8 cellular contexts compared by ENCODE assay signal in genomic region chr3:119937229-119937628, GRCh38.
DNase-seq lines count a peak whose midpoint lies in the region; ATAC-seq, FAIRE-seq and TF ChIP-seq lines count a peak whose summit lies in the region.

No MANE protein-coding gene starts in this region.

- peak overlapping the region; percentile 42 for H3K27ac Mint-ChIP-seq in central memory CD8-positive, alpha-beta T cell (ENCODE audit: low read depth)

- no peak overlapping the region for H3K9ac ChIP-seq in MM.1S (ENCODE audit: low read length)
- H3K9ac ChIP-seq in neuronal stem cell (ENCODE audit: low read depth, low read length, poor library complexity), result no peak overlapping the region

- no peak overlapping the region for H3K23ac ChIP-seq in neuronal stem cell (ENCODE audit: low read depth, low read length, poor library complexity)

- no peaks in the 10 kb centered on the region for H3K9me3 Mint-ChIP-seq in central memory CD8-positive, alpha-beta T cell

- H3K27me3 ChIP-seq in MM.1S (replicated peaks; ENCODE audit: insufficient read depth, low read length) (no peaks in the 10 kb centered on the region), neuronal stem cell (ENCODE audit: control insufficient read depth in 3 of 3, insufficient read depth in 3 of 3, low read depth in 1 of 3, low read length in 3 of 3) (no peaks in the 10 kb centered on the region), dorsolateral prefrontal cortex (no peaks in the 10 kb centered on the region)

- no peak for TF ChIP-seq CTCF in MM.1S (IDR thresholded peaks at IDR 0.05; ENCODE audit: low read length)
- TF ChIP-seq CTCF in dorsolateral prefrontal cortex (IDR thresholded peaks at IDR 0.05 in 54 of 56, conservative IDR thresholded peaks at IDR 0.05 in 2 of 56; ENCODE audit: low read depth in 1 of 56, partially characterized antibody in 56 of 56), result no peak

- intact Hi-C loops in dorsolateral prefrontal cortex (cut with DNase I), result no loop called here

- peak; percentile 91 for FAIRE-seq in GM12892 (lab: Jason Lieb, UNC)

- no peaks in the 10 kb centered on the region for H3K9me2 ChIP-seq in MM.1S (replicated peaks; ENCODE audit: insufficient read depth, low read length)

- no peak overlapping the region for H2BK15ac ChIP-seq in neuronal stem cell (ENCODE audit: low read length)

- no peak overlapping the region for H2AK5ac ChIP-seq in neuronal stem cell (ENCODE audit: low read depth, low read length)

- H3K4me3 Mint-ChIP-seq in central memory CD8-positive, alpha-beta T cell, result peak overlapping the region; percentile 24

- no peak overlapping the region for H3K27ac ChIP-seq in MM.1S (ENCODE audit: low read length)
- no peak overlapping the region for H3K27ac ChIP-seq in neuronal stem cell (replicated peaks; ENCODE audit: low read length)
- H3K27ac ChIP-seq in dorsolateral prefrontal cortex, result no peak overlapping the region

- no peak overlapping the region for H3K4ac ChIP-seq in neuronal stem cell (ENCODE audit: low read length)

- H2BK120ac ChIP-seq in neuronal stem cell (ENCODE audit: low read depth, low read length), result no peak overlapping the region

- H3K9me3 ChIP-seq in MM.1S (replicated peaks; ENCODE audit: insufficient read depth, low read length) (no peaks in the 10 kb centered on the region), neuronal stem cell (replicated peaks in 1 of 2; ENCODE audit: control insufficient read depth in 2 of 2, insufficient read depth in 1 of 2, low read depth in 1 of 2, low read length in 2 of 2) (no peaks in the 10 kb centered on the region)

- ATAC-seq in GM21619 (IDR thresholded peaks at IDR 0.05; ENCODE audit: unreplicated experiment), result peak; percentile 96
- ATAC-seq in central memory CD8-positive, alpha-beta T cell (replicated peaks; ENCODE audit: extremely low read depth, poor library complexity, severe bottlenecking), result peak; percentile 99

- peak; percentile 30 for DNase-seq in GM12892 (ENCODE audit: insufficient read length)
- peak; percentile 12 for DNase-seq in MM.1S
- peak in 1 of 2 donors; percentile 32 for DNase-seq in central memory CD8-positive, alpha-beta T cell (ENCODE audit: low spot score in 2 of 2)
- DNase-seq in neuronal stem cell (ENCODE audit: low spot score), result no peak
- DNase-seq in NCI-H2081 (lab: John Stamatoyannopoulos, UW), result no peak
- DNase-seq in dorsolateral prefrontal cortex, result no peak
- no peak for DNase-seq in erythroblast (lab: John Stamatoyannopoulos, UW)

- WGBS in neuronal stem cell (ENCODE audit: extremely low coverage in 2 of 2, insufficient read length in 2 of 2, insufficient replicate concordance in 1 of 2), 2 donors, result no CpG with 5 or more reads among the region's 2 CpGs

- peaks cover 71% of the 10 kb centered on the region for H3K79me2 ChIP-seq in MM.1S (ENCODE audit: low read length)

- no peaks in the 10 kb centered on the region for H3K79me1 ChIP-seq in neuronal stem cell (ENCODE audit: low read depth, low read length)

- no peak overlapping the region for H3K4me3 ChIP-seq in MM.1S (ENCODE audit: low read length)
- no peak overlapping the region for H3K4me3 ChIP-seq in neuronal stem cell (ENCODE audit: low read length in 2 of 2)
- H3K4me3 ChIP-seq in dorsolateral prefrontal cortex, result no peak overlapping the region

- H3K36me3 ChIP-seq in MM.1S (replicated peaks; ENCODE audit: insufficient read depth, low read length) (no peaks in the 10 kb centered on the region), neuronal stem cell (replicated peaks in 1 of 2; ENCODE audit: control insufficient read depth in 2 of 2, insufficient read depth in 2 of 2, low read length in 2 of 2) (peaks cover 0 to 7% of the 10 kb centered on the region in 2 donors)

- H4K91ac ChIP-seq in neuronal stem cell (ENCODE audit: low read depth, low read length, poor library complexity), result no peak overlapping the region

- H3K14ac ChIP-seq in neuronal stem cell (ENCODE audit: low read length), result no peak overlapping the region

- no peaks in the 10 kb centered on the region for H3K27me3 Mint-ChIP-seq in central memory CD8-positive, alpha-beta T cell

- no peak for TF ChIP-seq POLR2A in GM12892 (IDR thresholded peaks at IDR 0.05; ENCODE audit: low read depth, low read length)
- no peak for TF ChIP-seq POLR2A in erythroblast (IDR thresholded peaks at IDR 0.05; ENCODE audit: low read length)

- H3K18ac ChIP-seq in neuronal stem cell (ENCODE audit: low read length), result no peak overlapping the region

- H3K4me1 Mint-ChIP-seq in central memory CD8-positive, alpha-beta T cell, result peaks cover 49% of the 10 kb centered on the region

- H3K4me2 ChIP-seq in MM.1S (ENCODE audit: low read depth, low read length), result no peak overlapping the region
- H3K4me2 ChIP-seq in neuronal stem cell (ENCODE audit: insufficient read depth, low read length, poor library complexity, severe bottlenecking), result no peak overlapping the region

- peaks cover 3% of the 10 kb centered on the region for H3K36me3 Mint-ChIP-seq in central memory CD8-positive, alpha-beta T cell (ENCODE audit: insufficient read depth)

- H2AFZ ChIP-seq in MM.1S (ENCODE audit: low read length) (no peak overlapping the region), neuronal stem cell (ENCODE audit: low read length) (no peak overlapping the region)

- H2BK12ac ChIP-seq in neuronal stem cell (ENCODE audit: low read length), result no peak overlapping the region

- no peaks in the 10 kb centered on the region for H3F3A ChIP-seq in MM.1S (ENCODE audit: insufficient read depth, low read length)

- no peak overlapping the region for H2BK5ac ChIP-seq in neuronal stem cell (ENCODE audit: low read length)

- peaks cover 9% of the 10 kb centered on the region; the same call in 1 of the 2 replicates for H4K20me1 ChIP-seq in MM.1S (ENCODE audit: insufficient read depth, low read length)

- no peaks in the 10 kb centered on the region for H3K4me1 ChIP-seq in MM.1S (ENCODE audit: low read length)
- H3K4me1 ChIP-seq in neuronal stem cell (ENCODE audit: control insufficient read depth in 2 of 2, insufficient read depth in 1 of 2, low read depth in 1 of 2, low read length in 2 of 2), result no peaks in the 10 kb centered on the region

- H4K8ac ChIP-seq in neuronal stem cell (ENCODE audit: low read depth, low read length), result no peak overlapping the region

Comparison
In these comparisons a context has a peak if more than half of its experiments do, and no peak if none do; other contexts are left out.
1. DNase-seq: peak in GM12892 (single experiment) and MM.1S (single experiment); none in neuronal stem cell (single experiment), NCI-H2081 (0 of 2), dorsolateral prefrontal cortex (0 of 10) and erythroblast (0 of 2).